ENCODE assay signal across 1 cellular context in genomic region chr4:2305766-2306501, GRCh38.
TF ChIP-seq lines count a peak whose summit lies in the region.

No MANE protein-coding gene starts in this region.

TF ChIP-seq in K562, 482 proteins besides CTCF, POLR2A, EP300 and RAD21 (continued from another document):
- TF ChIP-seq FOXP4 (CRISPR knock-in tag; IDR thresholded peaks at IDR 0.05; ENCODE audit: borderline replicate concordance), result no peak
